ENCODE assay signal across 40 cellular contexts in the genomic region with DNA sequence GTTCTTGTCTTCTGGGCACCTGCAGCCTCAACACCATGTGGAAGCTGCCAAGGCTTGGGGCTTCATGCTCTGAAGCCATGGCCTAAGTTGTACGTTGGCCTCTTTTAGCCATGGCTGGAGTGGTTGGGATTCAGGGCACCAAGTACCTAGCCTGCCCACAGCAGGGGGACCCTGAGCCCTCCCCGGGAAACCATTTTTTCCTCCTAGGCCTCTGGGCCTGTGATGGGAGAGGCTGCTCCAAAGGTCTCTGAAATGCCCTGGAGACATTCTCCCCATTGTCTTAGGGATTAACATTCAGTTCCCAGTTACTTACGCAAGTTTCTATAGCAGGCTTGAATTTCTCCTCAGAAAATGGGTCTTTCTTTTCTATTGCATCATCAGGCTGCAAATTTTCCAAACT.
"Had no signal": no experiment of that assay in that cellular context is flagged by ENCODE, and none has a peak within 500 bp of the region (broad histone marks: within the 10 kb centered on the region; RNA-seq: fewer than 3 reads in every experiment).

No MANE protein-coding gene starts in this region.

- H3K27ac Mint-ChIP-seq: activated naive CD4-positive, alpha-beta T cell treated with anti-CD3 and anti-CD28 coated beads for 36 hours; activated naive CD4-positive, alpha-beta T cell treated with anti-CD3 and anti-CD28 coated beads, Interleukin-2, amount 10 ng/mL, durations not matched to agents 7 days and 5 days; activated naive CD4-positive, alpha-beta T cell treated with anti-CD3 and anti-CD28 coated beads, Interleukin-2, amount 50 U/mL, for 72 hours; activated naive CD8-positive, alpha-beta T cell; activated naive CD8-positive, alpha-beta T cell treated with anti-CD3 and anti-CD28 coated beads for 36 hours; activated naive CD8-positive, alpha-beta T cell treated with anti-CD3 and anti-CD28 coated beads, Interleukin-2, amount 10 ng/mL, durations not matched to agents 7 days and 5 days; activated naive CD8-positive, alpha-beta T cell treated with anti-CD3 and anti-CD28 coated beads, Interleukin-2, amount 50 U/mL, for 24 hours; activated T-cell treated with anti-CD3 and anti-CD28 coated beads, Interleukin-2, amount 50 U/mL, for 24 hours; activated T-cell treated with anti-CD3 and anti-CD28 coated beads, Interleukin-2, amount 50 U/mL, for 72 hours; activated T-helper 1 cell treated with anti-CD3 and anti-CD28 coated beads, Interleukin-12 subunit alpha, Interleukin-12 subunit beta, Interleukin-2, Interleukin-4 antibody, amounts not matched to agents 30 ng/mL and 10 ng/mL and 1 ng/mL, durations not matched to agents 14 hours and 24 hours and 36 hours; activated T-helper 17 cell treated with anti-CD3 and anti-CD28 coated beads, Interleukin-2, amount 50 U/mL, for 72 hours; activated T-helper 2 cell treated with anti-CD3 and anti-CD28 coated beads, Interferon-gamma antibody, Interleukin-2, Interleukin-4, amounts not matched to agents 10 μg/mL and 5 μg/mL and 100 μg/mL, durations not matched to agents 14 hours and 24 hours and 36 hours; brain had no signal

- H3K36me3 Mint-ChIP-seq: activated naive CD4-positive, alpha-beta T cell treated with anti-CD3 and anti-CD28 coated beads, Interleukin-2, amount 10 ng/mL, durations not matched to agents 7 days and 5 days; activated naive CD4-positive, alpha-beta T cell treated with anti-CD3 and anti-CD28 coated beads, Interleukin-2, amount 50 U/mL, for 24 hours; activated naive CD4-positive, alpha-beta T cell treated with anti-CD3 and anti-CD28 coated beads, Interleukin-2, amount 50 U/mL, for 72 hours; activated naive CD8-positive, alpha-beta T cell; activated naive CD8-positive, alpha-beta T cell treated with anti-CD3 and anti-CD28 coated beads for 36 hours; activated naive CD8-positive, alpha-beta T cell treated with anti-CD3 and anti-CD28 coated beads, Interleukin-2, amount 10 ng/mL, durations not matched to agents 7 days and 5 days; brain had no signal

- H3K9me3 Mint-ChIP-seq: activated naive CD4-positive, alpha-beta T cell treated with anti-CD3 and anti-CD28 coated beads, Interleukin-2, amount 10 ng/mL, durations not matched to agents 7 days and 5 days; activated naive CD4-positive, alpha-beta T cell treated with anti-CD3 and anti-CD28 coated beads, Interleukin-2, amount 50 U/mL, for 24 hours; activated naive CD8-positive, alpha-beta T cell treated with anti-CD3 and anti-CD28 coated beads for 36 hours; activated naive CD8-positive, alpha-beta T cell treated with anti-CD3 and anti-CD28 coated beads, Interleukin-2, amount 10 ng/mL, durations not matched to agents 7 days and 5 days; activated naive CD8-positive, alpha-beta T cell treated with anti-CD3 and anti-CD28 coated beads, Interleukin-2, amount 50 U/mL, for 24 hours; activated T-helper 1 cell treated with anti-CD3 and anti-CD28 coated beads, Interleukin-12 subunit alpha, Interleukin-12 subunit beta, Interleukin-2, Interleukin-4 antibody, amounts not matched to agents 30 ng/mL and 10 ng/mL and 1 ng/mL, durations not matched to agents 14 hours and 24 hours and 36 hours; activated T-helper 17 cell treated with anti-CD3 and anti-CD28 coated beads, Interleukin-2, amount 50 U/mL, for 72 hours; central memory CD8-positive, alpha-beta T cell had no signal

- H3K4me1 Mint-ChIP-seq: activated naive CD4-positive, alpha-beta T cell treated with anti-CD3 and anti-CD28 coated beads, Interleukin-2, amount 10 ng/mL, durations not matched to agents 7 days and 5 days; activated naive CD4-positive, alpha-beta T cell treated with anti-CD3 and anti-CD28 coated beads, Interleukin-2, amount 50 U/mL, for 24 hours; activated naive CD8-positive, alpha-beta T cell treated with anti-CD3 and anti-CD28 coated beads for 36 hours; activated naive CD8-positive, alpha-beta T cell treated with anti-CD3 and anti-CD28 coated beads, Interleukin-2, amount 10 ng/mL, durations not matched to agents 7 days and 5 days; activated naive CD8-positive, alpha-beta T cell treated with anti-CD3 and anti-CD28 coated beads, Interleukin-2, amount 50 U/mL, for 24 hours; activated T-helper 17 cell treated with anti-CD3 and anti-CD28 coated beads, Interleukin-2, amount 50 U/mL, for 72 hours; brain; central memory CD8-positive, alpha-beta T cell had no signal

- H3K9me3 ChIP-seq: adrenal gland, ascending aorta, body of pancreas had no signal

- H3K27me3 Mint-ChIP-seq: activated naive CD4-positive, alpha-beta T cell treated with anti-CD3 and anti-CD28 coated beads, Interleukin-2, amount 10 ng/mL, durations not matched to agents 7 days and 5 days; activated naive CD4-positive, alpha-beta T cell treated with anti-CD3 and anti-CD28 coated beads, Interleukin-2, amount 50 U/mL, for 24 hours; activated naive CD8-positive, alpha-beta T cell; activated naive CD8-positive, alpha-beta T cell treated with anti-CD3 and anti-CD28 coated beads for 36 hours; activated naive CD8-positive, alpha-beta T cell treated with anti-CD3 and anti-CD28 coated beads, Interleukin-2, amount 10 ng/mL, durations not matched to agents 7 days and 5 days; activated naive CD8-positive, alpha-beta T cell treated with anti-CD3 and anti-CD28 coated beads, Interleukin-2, amount 50 U/mL, for 24 hours; activated T-cell treated with anti-CD3 and anti-CD28 coated beads, Interleukin-2, amount 50 U/mL, for 24 hours; activated T-helper 17 cell treated with anti-CD3 and anti-CD28 coated beads, Interleukin-2, amount 50 U/mL, for 72 hours; brain; central memory CD8-positive, alpha-beta T cell had no signal

- FAIRE-seq: bronchial epithelial cell, colon had no signal

- H3K27ac ChIP-seq: adrenal gland, ascending aorta, body of pancreas, brain microvascular endothelial cell, breast epithelium, cardiac muscle cell had no signal

- DNase-seq: activated effector memory CD4-positive, alpha-beta T cell treated with anti-CD3 and anti-CD28 coated beads, Interleukin-2, amount 50 U/mL, for 16 hours; activated effector memory CD4-positive, alpha-beta T cell treated with Interleukin-2 at 50 U/mL for 16 hours; activated gamma-delta T cell; activated gamma-delta T cell treated with Interleukin-2 at 50 U/mL for 16 hours; activated naive CD4-positive, alpha-beta T cell; activated naive CD4-positive, alpha-beta T cell treated with anti-CD3 and anti-CD28 coated beads for 36 hours; activated naive CD4-positive, alpha-beta T cell treated with anti-CD3 and anti-CD28 coated beads, Interleukin-2, amount 10 ng/mL, durations not matched to agents 7 days and 5 days; activated naive CD4-positive, alpha-beta T cell treated with anti-CD3 and anti-CD28 coated beads, Interleukin-2, amount 50 U/mL, for 16 hours; activated naive CD4-positive, alpha-beta T cell treated with Interleukin-2 at 50 U/mL for 16 hours; activated naive CD8-positive, alpha-beta T cell treated with anti-CD3 and anti-CD28 coated beads for 36 hours; activated naive CD8-positive, alpha-beta T cell treated with anti-CD3 and anti-CD28 coated beads, Interleukin-2, amount 10 ng/mL, durations not matched to agents 7 days and 5 days; activated naive CD8-positive, alpha-beta T cell treated with anti-CD3 and anti-CD28 coated beads, Interleukin-2, amount 50 U/mL, for 24 hours; activated T-cell treated with anti-CD3 and anti-CD28 coated beads, Interleukin-2, amount 50 U/mL, for 1 hour; activated T-cell treated with anti-CD3 and anti-CD28 coated beads, Interleukin-2, amount 50 U/mL, for 24 hours; activated T-cell treated with anti-CD3 and anti-CD28 coated beads, Interleukin-2, amount 50 U/mL, for 4 hours; activated T-cell treated with anti-CD3 and anti-CD28 coated beads, Interleukin-2, amount 50 U/mL, for 48 hours; activated T-cell treated with anti-CD3 and anti-CD28 coated beads, Interleukin-2, amount 50 U/mL, for 72 hours; adrenal gland; amniotic stem cell; amygdala; anterior cingulate cortex; aorta; body of pancreas; brain microvascular endothelial cell; caudate nucleus; central memory CD4-positive, alpha-beta T cell; cerebellar nuclear complex had no signal

- H3K4me3 Mint-ChIP-seq: activated naive CD4-positive, alpha-beta T cell treated with anti-CD3 and anti-CD28 coated beads for 36 hours; activated naive CD4-positive, alpha-beta T cell treated with anti-CD3 and anti-CD28 coated beads, Interleukin-2, amount 10 ng/mL, durations not matched to agents 7 days and 5 days; activated naive CD4-positive, alpha-beta T cell treated with anti-CD3 and anti-CD28 coated beads, Interleukin-2, amount 50 U/mL, for 24 hours; activated naive CD8-positive, alpha-beta T cell; activated naive CD8-positive, alpha-beta T cell treated with anti-CD3 and anti-CD28 coated beads for 36 hours; activated naive CD8-positive, alpha-beta T cell treated with anti-CD3 and anti-CD28 coated beads, Interleukin-2, amount 10 ng/mL, durations not matched to agents 7 days and 5 days; activated naive CD8-positive, alpha-beta T cell treated with anti-CD3 and anti-CD28 coated beads, Interleukin-2, amount 50 U/mL, for 24 hours; activated T-cell treated with anti-CD3 and anti-CD28 coated beads, Interleukin-2, amount 50 U/mL, for 24 hours; activated T-cell treated with anti-CD3 and anti-CD28 coated beads, Interleukin-2, amount 50 U/mL, for 4 hours; activated T-cell treated with anti-CD3 and anti-CD28 coated beads, Interleukin-2, amount 50 U/mL, for 72 hours; activated T-helper 1 cell treated with anti-CD3 and anti-CD28 coated beads, Interleukin-12 subunit alpha, Interleukin-12 subunit beta, Interleukin-2, Interleukin-4 antibody, amounts not matched to agents 30 ng/mL and 10 ng/mL and 1 ng/mL, durations not matched to agents 14 hours and 24 hours and 36 hours; activated T-helper 17 cell treated with anti-CD3 and anti-CD28 coated beads, Interleukin-2, amount 50 U/mL, for 72 hours; brain; central memory CD8-positive, alpha-beta T cell had no signal

- H3K36me3 ChIP-seq: adrenal gland, ascending aorta, brain microvascular endothelial cell, breast epithelium, cardiac muscle cell had no signal

- H3K27me3 ChIP-seq: adrenal gland, ascending aorta, body of pancreas, brain microvascular endothelial cell, cardiac muscle cell had no signal

- H3K4me1 ChIP-seq: adrenal gland, ascending aorta, body of pancreas, breast epithelium had no signal

- H3K4me3 ChIP-seq: adrenal gland, ascending aorta, body of pancreas, breast epithelium, cardiac muscle cell had no signal

- ATAC-seq: activated naive CD4-positive, alpha-beta T cell treated with anti-CD3 and anti-CD28 coated beads, Interleukin-2, amount 50 U/mL, for 72 hours; activated naive CD8-positive, alpha-beta T cell treated with anti-CD3 and anti-CD28 coated beads, Interleukin-2, amount 50 U/mL, for 24 hours; activated T-cell treated with anti-CD3 and anti-CD28 coated beads, Interleukin-2, amount 50 U/mL, for 4 hours; activated T-cell treated with anti-CD3 and anti-CD28 coated beads, Interleukin-2, amount 50 U/mL, for 72 hours; activated T-helper 17 cell treated with anti-CD3 and anti-CD28 coated beads, Interleukin-2, amount 50 U/mL, for 72 hours; body of pancreas had no signal
